Comparison of ENCODE assay signal across 34 cellular contexts in the genomic region with DNA sequence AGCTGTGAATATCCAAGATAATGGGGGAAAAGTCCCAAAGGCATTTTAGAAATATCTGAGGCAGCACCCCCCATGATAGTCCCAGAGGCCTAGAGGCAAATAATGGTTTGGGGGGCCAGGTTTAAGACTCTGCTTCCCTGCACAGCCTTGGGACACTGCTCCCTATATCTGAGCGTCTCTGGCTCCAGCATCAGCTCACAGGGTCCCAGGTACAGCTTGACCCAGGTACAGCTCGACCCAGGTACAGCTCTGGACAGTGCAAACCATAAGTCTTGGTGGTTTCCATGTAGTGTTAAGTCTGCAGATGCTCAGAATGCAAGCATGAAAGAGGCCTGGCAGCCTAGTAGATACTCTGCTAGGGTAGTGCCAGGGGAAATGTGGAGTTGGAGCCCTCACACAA. TPM values are rescaled to one million over a fixed set of nuclear protein-coding genes. Genes with fewer than 3 reads are reported as not detected.
"Had no signal": no experiment of that assay in that cellular context is flagged by ENCODE, and none has a peak within 500 bp of the region (broad histone marks: within the 10 kb centered on the region; RNA-seq: fewer than 3 reads in every experiment).

No MANE protein-coding gene starts in this region.

- H3K4me3 ChIP-seq: ascending aorta, breast epithelium, cardiac muscle cell, colonic mucosa, dorsolateral prefrontal cortex, gastrocnemius medialis, heart left ventricle had no signal

- H3K4me1 ChIP-seq: ascending aorta, breast epithelium, colonic mucosa, gastrocnemius medialis, heart left ventricle had no signal

- H3K27me3 Mint-ChIP-seq: brain; dendritic cell treated with granulocyte-macrophage colony-stimulating factor and Interleukin-4, amounts not matched to agents 40 ng/mL and 50 ng/mL, for 4 days had no signal

- H3K9me3 Mint-ChIP-seq: activated CD4-positive, alpha-beta memory T cell treated with anti-CD3 and anti-CD28 coated beads, Interleukin-2, amount 10 ng/mL, durations not matched to agents 7 days and 5 days; activated CD4-positive, alpha-beta T cell treated with anti-CD3 and anti-CD28 coated beads, Interleukin-2, amount 10 ng/mL, durations not matched to agents 7 days and 5 days; activated naive CD4-positive, alpha-beta T cell treated with anti-CD3 and anti-CD28 coated beads, Interleukin-2, amount 10 ng/mL, durations not matched to agents 7 days and 5 days; activated naive CD8-positive, alpha-beta T cell treated with anti-CD3 and anti-CD28 coated beads, Interleukin-2, amount 10 ng/mL, durations not matched to agents 7 days and 5 days; activated T-cell treated with anti-CD3 and anti-CD28 coated beads, Interleukin-2, amount 50 U/mL, for 24 hours; dendritic cell treated with granulocyte-macrophage colony-stimulating factor and Interleukin-4, amounts not matched to agents 40 ng/mL and 50 ng/mL, for 4 days; T-helper 2 cell treated with Interferon-gamma antibody and Interleukin-4, amounts not matched to agents 5 μg/mL and 100 μg/mL, for 36 hours had no signal

- H3K27ac ChIP-seq: ascending aorta, breast epithelium, cardiac muscle cell, colonic mucosa, dorsolateral prefrontal cortex, gastrocnemius medialis, heart left ventricle had no signal

- H3K36me3 ChIP-seq: ascending aorta, breast epithelium, cardiac muscle cell, colonic mucosa, gastrocnemius medialis, heart left ventricle had no signal

- ATAC-seq: activated naive CD4-positive, alpha-beta T cell treated with anti-CD3 and anti-CD28 coated beads, Interleukin-2, amount 50 U/mL, for 72 hours; activated T-cell treated with anti-CD3 and anti-CD28 coated beads, Interleukin-2, amount 50 U/mL, for 72 hours; esophagus mucosa; gastrocnemius medialis; T-helper 17 cell had no signal

- H3K27me3 ChIP-seq: ascending aorta, breast epithelium, cardiac muscle cell, colonic mucosa, gastrocnemius medialis, heart left ventricle had no signal

- DNase-seq: activated CD4-positive, alpha-beta memory T cell treated with anti-CD3 and anti-CD28 coated beads, Interleukin-2, amount 10 ng/mL, durations not matched to agents 7 days and 5 days; activated CD4-positive, alpha-beta T cell treated with anti-CD3 and anti-CD28 coated beads for 1 hour; activated CD4-positive, alpha-beta T cell treated with anti-CD3 and anti-CD28 coated beads for 4 hours; activated CD4-positive, alpha-beta T cell treated with anti-CD3 and anti-CD28 coated beads, Interleukin-2, amount 10 ng/mL, durations not matched to agents 7 days and 5 days; activated CD4-positive, alpha-beta T cell treated with anti-CD3 and anti-CD28 coated beads, Interleukin-2, amount 50 U/mL, for 4 hours; activated CD8-positive, alpha-beta memory T cell treated with anti-CD3 and anti-CD28 coated beads, Interleukin-2, amount 50 U/mL, for 48 hours; activated gamma-delta T cell; activated naive CD4-positive, alpha-beta T cell; activated naive CD4-positive, alpha-beta T cell treated with anti-CD3 and anti-CD28 coated beads, Interleukin-2, amount 10 ng/mL, durations not matched to agents 7 days and 5 days; activated naive CD8-positive, alpha-beta T cell treated with anti-CD3 and anti-CD28 coated beads, Interleukin-2, amount 10 ng/mL, durations not matched to agents 7 days and 5 days; activated T-cell treated with anti-CD3 and anti-CD28 coated beads for 4 hours; activated T-cell treated with anti-CD3 and anti-CD28 coated beads, Interleukin-2, amount 50 U/mL, for 24 hours; activated T-cell treated with anti-CD3 and anti-CD28 coated beads, Interleukin-2, amount 50 U/mL, for 72 hours; central memory CD4-positive, alpha-beta T cell; cerebellar nuclear complex; colonic mucosa; dorsolateral prefrontal cortex; effector memory CD4-positive, alpha-beta T cell; endodermal cell; foreskin fibroblast; gastrocnemius medialis; glutamatergic neuron; heart left ventricle; T-helper 1 cell; T-helper 17 cell; T1000 had no signal

- H3K4me3 Mint-ChIP-seq: activated CD4-positive, alpha-beta memory T cell treated with anti-CD3 and anti-CD28 coated beads, Interleukin-2, amount 10 ng/mL, durations not matched to agents 7 days and 5 days; activated CD4-positive, alpha-beta T cell treated with anti-CD3 and anti-CD28 coated beads, Interleukin-2, amount 10 ng/mL, durations not matched to agents 7 days and 5 days; activated naive CD4-positive, alpha-beta T cell treated with anti-CD3 and anti-CD28 coated beads, Interleukin-2, amount 10 ng/mL, durations not matched to agents 7 days and 5 days; activated naive CD8-positive, alpha-beta T cell treated with anti-CD3 and anti-CD28 coated beads, Interleukin-2, amount 10 ng/mL, durations not matched to agents 7 days and 5 days; activated T-cell treated with anti-CD3 and anti-CD28 coated beads, Interleukin-2, amount 50 U/mL, for 24 hours; activated T-cell treated with anti-CD3 and anti-CD28 coated beads, Interleukin-2, amount 50 U/mL, for 72 hours; brain; dendritic cell treated with granulocyte-macrophage colony-stimulating factor and Interleukin-4, amounts not matched to agents 40 ng/mL and 50 ng/mL, for 4 days; endodermal cell; T-helper 17 cell; T-helper 2 cell treated with Interferon-gamma antibody and Interleukin-4, amounts not matched to agents 5 μg/mL and 100 μg/mL, for 36 hours had no signal

- H3K4me1 Mint-ChIP-seq: activated CD4-positive, alpha-beta memory T cell treated with anti-CD3 and anti-CD28 coated beads, Interleukin-2, amount 10 ng/mL, durations not matched to agents 7 days and 5 days; activated CD4-positive, alpha-beta T cell treated with anti-CD3 and anti-CD28 coated beads, Interleukin-2, amount 10 ng/mL, durations not matched to agents 7 days and 5 days; activated naive CD4-positive, alpha-beta T cell treated with anti-CD3 and anti-CD28 coated beads, Interleukin-2, amount 10 ng/mL, durations not matched to agents 7 days and 5 days; activated naive CD8-positive, alpha-beta T cell treated with anti-CD3 and anti-CD28 coated beads, Interleukin-2, amount 10 ng/mL, durations not matched to agents 7 days and 5 days; brain; endodermal cell; T-helper 17 cell had no signal

- H3K36me3 Mint-ChIP-seq: activated naive CD4-positive, alpha-beta T cell treated with anti-CD3 and anti-CD28 coated beads, Interleukin-2, amount 10 ng/mL, durations not matched to agents 7 days and 5 days; activated naive CD4-positive, alpha-beta T cell treated with anti-CD3 and anti-CD28 coated beads, Interleukin-2, amount 50 U/mL, for 72 hours; activated naive CD8-positive, alpha-beta T cell treated with anti-CD3 and anti-CD28 coated beads, Interleukin-2, amount 10 ng/mL, durations not matched to agents 7 days and 5 days; brain had no signal

- H3K27ac Mint-ChIP-seq: activated CD4-positive, alpha-beta memory T cell treated with anti-CD3 and anti-CD28 coated beads, Interleukin-2, amount 10 ng/mL, durations not matched to agents 7 days and 5 days; activated CD4-positive, alpha-beta T cell treated with anti-CD3 and anti-CD28 coated beads, Interleukin-2, amount 10 ng/mL, durations not matched to agents 7 days and 5 days; activated naive CD4-positive, alpha-beta T cell treated with anti-CD3 and anti-CD28 coated beads, Interleukin-2, amount 10 ng/mL, durations not matched to agents 7 days and 5 days; activated naive CD4-positive, alpha-beta T cell treated with anti-CD3 and anti-CD28 coated beads, Interleukin-2, amount 50 U/mL, for 72 hours; activated naive CD8-positive, alpha-beta T cell treated with anti-CD3 and anti-CD28 coated beads, Interleukin-2, amount 10 ng/mL, durations not matched to agents 7 days and 5 days; activated T-cell treated with anti-CD3 and anti-CD28 coated beads, Interleukin-2, amount 50 U/mL, for 24 hours; activated T-cell treated with anti-CD3 and anti-CD28 coated beads, Interleukin-2, amount 50 U/mL, for 72 hours; brain; dendritic cell treated with granulocyte-macrophage colony-stimulating factor and Interleukin-4, amounts not matched to agents 40 ng/mL and 50 ng/mL, for 4 days; endodermal cell; T-helper 17 cell; T-helper 2 cell treated with Interferon-gamma antibody and Interleukin-4, amounts not matched to agents 5 μg/mL and 100 μg/mL, for 36 hours had no signal

RNA-seq across cellular contexts. Expression of a gene that starts 47.0 kb away (rescaled TPM):
- total RNA-seq: ascending aorta, gastrocnemius medialis had no signal
- polyA plus RNA-seq: heart left ventricle had no signal
